7 cellular contexts compared by ENCODE assay signal in the genomic region with DNA sequence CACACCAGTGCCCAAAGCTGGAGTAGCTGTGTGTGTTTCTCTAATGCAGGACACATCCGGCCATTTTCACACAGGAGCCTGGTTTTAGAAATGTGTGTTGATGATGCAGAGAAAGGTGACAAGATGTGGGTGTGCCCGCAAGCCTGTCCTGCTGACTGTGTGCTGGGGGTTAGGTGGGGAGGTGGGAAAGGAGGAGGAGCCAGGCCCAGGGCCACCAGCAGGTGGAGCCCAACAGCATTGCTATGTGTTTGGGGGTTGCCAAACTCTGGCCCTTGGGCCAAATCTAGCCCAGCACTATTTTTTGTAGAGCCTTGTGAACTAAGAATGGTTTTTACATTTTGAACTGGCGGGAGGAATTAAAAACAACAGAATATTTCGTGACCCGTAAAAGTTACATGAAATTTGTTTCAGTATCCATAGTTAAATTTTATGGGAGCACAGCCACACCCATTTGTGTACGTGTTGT.
DNase-seq lines count a peak whose midpoint lies in the region; ATAC-seq, FAIRE-seq and TF ChIP-seq lines count a peak whose summit lies in the region.

No MANE protein-coding gene starts in this region.

- TF ChIP-seq POLR2A in GM12891 (IDR thresholded peaks at IDR 0.05; ENCODE audit: low read depth, low read length) (no peak), esophagus squamous epithelium (IDR thresholded peaks at IDR 0.05) (no peak), gastrocnemius medialis (IDR thresholded peaks at IDR 0.05) (no peak)

- H3K27ac ChIP-seq in esophagus squamous epithelium: no peak overlapping the region
- H3K27ac ChIP-seq in gastrocnemius medialis: peak overlapping the region; percentile 95 to 99 (median 97)
- no peak overlapping the region for H3K27ac ChIP-seq in tibial artery

- H3K4me3 Mint-ChIP-seq in activated CD4-positive, alpha-beta memory T cell treated with anti-CD3 and anti-CD28 coated beads, Interleukin-2, amount 10 ng/mL, durations not matched to agents 7 days and 5 days: no peak overlapping the region

- DNase-seq in GM12891 (ENCODE audit: insufficient read length, low spot score) (peak; percentile 65), HuH-7.5 (ENCODE audit: low spot score) (peak; percentile 54), esophagus squamous epithelium (lab: John Stamatoyannopoulos, UW) (no peak), gastrocnemius medialis (peak in 1 of 2 donors; percentile 76), tibial artery (no peak)
- peak; percentile 62 for DNase-seq in activated CD4-positive, alpha-beta memory T cell treated with anti-CD3 and anti-CD28 coated beads, Interleukin-2, amount 10 ng/mL, durations not matched to agents 7 days and 5 days

- ATAC-seq in gastrocnemius medialis (peak; percentile 17 to 25), GM21515 (IDR thresholded peaks at IDR 0.05; ENCODE audit: unreplicated experiment) (no peak)

- no peaks in the 10 kb centered on the region for H3K27me3 Mint-ChIP-seq in activated CD4-positive, alpha-beta memory T cell treated with anti-CD3 and anti-CD28 coated beads, Interleukin-2, amount 10 ng/mL, durations not matched to agents 7 days and 5 days

- peaks cover 68% of the 10 kb centered on the region for H3K4me1 Mint-ChIP-seq in activated CD4-positive, alpha-beta memory T cell treated with anti-CD3 and anti-CD28 coated beads, Interleukin-2, amount 10 ng/mL, durations not matched to agents 7 days and 5 days

- in situ Hi-C loops in gastrocnemius medialis (cut with MboI; ENCODE audit: low sequenced_read_pairs in 4 of 4): no loop called here

- peaks cover 0 to 38% (median 0%) of the 10 kb centered on the region in 3 donors for H3K36me3 ChIP-seq in esophagus squamous epithelium
- no peaks in the 10 kb centered on the region for H3K36me3 ChIP-seq in gastrocnemius medialis
- no peaks in the 10 kb centered on the region for H3K36me3 ChIP-seq in tibial artery

- H3K9me3 Mint-ChIP-seq in activated CD4-positive, alpha-beta memory T cell treated with anti-CD3 and anti-CD28 coated beads, Interleukin-2, amount 10 ng/mL, durations not matched to agents 7 days and 5 days: no peaks in the 10 kb centered on the region

- H3K9me3 ChIP-seq in esophagus squamous epithelium (no peaks in the 10 kb centered on the region), gastrocnemius medialis (no peaks in the 10 kb centered on the region), tibial artery (no peaks in the 10 kb centered on the region)

- H3K27ac Mint-ChIP-seq in activated CD4-positive, alpha-beta memory T cell treated with anti-CD3 and anti-CD28 coated beads, Interleukin-2, amount 10 ng/mL, durations not matched to agents 7 days and 5 days: peak overlapping the region; percentile 1

- intact Hi-C loops in esophagus squamous epithelium (cut with DNase I): no loop called here
- intact Hi-C loops in gastrocnemius medialis (cut with DNase I; ENCODE audit: low total_unique reads): loop anchor here (1.0 to 10.0 kb wide), 3 partner anchors 32 to 114 kb away; a partner anchor contains a TSS
- intact Hi-C loops in tibial artery (cut with DNase I; ENCODE audit: low total_unique reads): no loop called here

- FAIRE-seq in GM12891 (lab: Jason Lieb, UNC): peak; percentile 93

- POLR2A ChIA-PET in activated CD4-positive, alpha-beta memory T cell treated with anti-CD3 and anti-CD28 coated beads, Interleukin-2, amount 10 ng/mL, durations not matched to agents 7 days and 5 days (lab: Charles Lee): no interaction called here

- H3K4me3 ChIP-seq in esophagus squamous epithelium (no peak overlapping the region), gastrocnemius medialis (no peak overlapping the region), tibial artery (no peak overlapping the region)

- H3K4me1 ChIP-seq in esophagus squamous epithelium: peaks cover 0 to 25% (median 7%) of the 10 kb centered on the region in 3 donors
- H3K4me1 ChIP-seq in gastrocnemius medialis: peaks cover 69 to 76% of the 10 kb centered on the region in 2 donors
- no peaks in the 10 kb centered on the region for H3K4me1 ChIP-seq in tibial artery

- CTCF ChIA-PET in activated CD4-positive, alpha-beta memory T cell treated with anti-CD3 and anti-CD28 coated beads, Interleukin-2, amount 10 ng/mL, durations not matched to agents 7 days and 5 days (lab: Charles Lee): interaction anchor here (0.8 to 2.0 kb wide), 4 partner anchors 9 to 31 kb away, joined by 4 to 10 read pairs (median 6); no protein-coding TSS in a partner anchor

- H3K36me3 Mint-ChIP-seq in activated CD4-positive, alpha-beta memory T cell treated with anti-CD3 and anti-CD28 coated beads, Interleukin-2, amount 10 ng/mL, durations not matched to agents 7 days and 5 days (ENCODE audit: low read depth): peaks cover 5% of the 10 kb centered on the region

- 87 to 88% methylated on average over 6 of the region's 6 CpGs for WGBS in esophagus squamous epithelium, 2 donors

- TF ChIP-seq CTCF in esophagus squamous epithelium (IDR thresholded peaks at IDR 0.05): peak in 4 of 6 experiments; percentile 15 to 45 (median 26)
- TF ChIP-seq CTCF in gastrocnemius medialis (IDR thresholded peaks at IDR 0.05 in 4 of 5, conservative IDR thresholded peaks at IDR 0.05 in 1 of 5): peak; percentile 40 to 87 (median 76)
- peak in 1 of 2 experiments; percentile 27 for TF ChIP-seq CTCF in tibial artery (IDR thresholded peaks at IDR 0.05)

- no peaks in the 10 kb centered on the region for H3K27me3 ChIP-seq in esophagus squamous epithelium
- no peaks in the 10 kb centered on the region for H3K27me3 ChIP-seq in gastrocnemius medialis
- H3K27me3 ChIP-seq in tibial artery: no peaks in the 10 kb centered on the region

TF ChIP-seq in GM12891, 5 proteins besides CTCF, POLR2A, EP300 and RAD21:
- TF ChIP-seq TAF1 (IDR thresholded peaks at IDR 0.05; ENCODE audit: low read depth, low read length): no peak
- TF ChIP-seq POU2F2 (IDR thresholded peaks at IDR 0.05; ENCODE audit: low read depth, low read length): no peak
- TF ChIP-seq SPI1 (IDR thresholded peaks at IDR 0.05; ENCODE audit: low read depth, low read length): no peak
- no peak for TF ChIP-seq POLR2AphosphoS5 (IDR thresholded peaks at IDR 0.05; ENCODE audit: low read depth, low read length)
- no peak for TF ChIP-seq PAX5 (IDR thresholded peaks at IDR 0.05; ENCODE audit: insufficient read depth, low read length, severe bottlenecking)

Comparison
In these comparisons a context has a peak if more than half of its experiments do, and no peak if none do; other contexts are left out.
1. DNase-seq: peak in GM12891 (single experiment), HuH-7.5 (single experiment) and activated CD4-positive, alpha-beta memory T cell treated with anti-CD3 and anti-CD28 coated beads, Interleukin-2, amount 10 ng/mL, durations not matched to agents 7 days and 5 days (single experiment); none in esophagus squamous epithelium (single experiment) and tibial artery (0 of 2).
2. H3K27ac ChIP-seq: peak in gastrocnemius medialis (4 of 4); none in esophagus squamous epithelium (0 of 4) and tibial artery (0 of 2).